Comparison of ENCODE assay signal across 18 cellular contexts in the genomic region with DNA sequence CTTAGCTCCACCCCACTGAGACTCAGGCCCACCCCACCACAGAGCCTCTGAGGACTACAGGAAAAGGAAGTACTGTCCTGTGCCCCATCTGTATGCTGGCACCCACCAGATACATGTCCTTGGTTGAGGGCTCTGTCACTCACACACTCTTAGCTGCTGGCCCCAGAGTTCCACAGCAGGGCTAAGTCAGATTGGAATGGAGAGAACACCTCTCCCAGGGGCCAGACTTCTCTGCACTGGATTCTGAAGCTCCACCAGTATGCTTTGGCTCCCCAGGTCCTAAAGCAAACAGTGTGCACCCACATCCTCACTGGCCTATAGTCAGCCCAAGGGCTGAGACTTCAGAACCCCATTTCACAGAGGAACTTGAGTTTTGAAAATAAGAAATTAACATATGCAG.
"Had no signal": no experiment of that assay in that cellular context is flagged by ENCODE, and none has a peak within 500 bp of the region (broad histone marks: within the 10 kb centered on the region; RNA-seq: fewer than 3 reads in every experiment).

No MANE protein-coding gene starts in this region.

- H3K9me3 ChIP-seq: colonic mucosa, prostate gland, vagina had no signal

- H3K4me1 ChIP-seq: colonic mucosa, parathyroid adenoma, prostate gland, spleen, tibial nerve, vagina had no signal

- DNase-seq: colonic mucosa; dermis blood vessel endothelial cell; effector memory CD4-positive, alpha-beta T cell; hypothalamus; immature natural killer cell; natural killer cell; right cardiac atrium; spleen; stimulated activated CD4-positive, alpha-beta T cell treated with anti-CD3 and anti-CD28 coated beads, Interleukin-4, amount 100 ng/mL, for 4 hours; stimulated activated naive CD8-positive, alpha-beta T cell treated with anti-CD3 and anti-CD28 coated beads, Interleukin-15, Interleukin-2, amounts not matched to agents 100 U/mL and 50 U/mL, for 24 hours had no signal

- H3K27ac ChIP-seq: colonic mucosa, parathyroid adenoma, prostate gland, skin epidermis, spleen, thoracic aorta, tibial nerve, vagina had no signal

- H3K4me3 ChIP-seq: colonic mucosa, lung, prostate gland, skin epidermis, spleen, thoracic aorta, tibial nerve, vagina had no signal

- ATAC-seq: natural killer cell; right cardiac atrium; stimulated activated memory B cell treated with anti-CD40 and anti-IgM and Interleukin-4, amounts not matched to agents 10 μg/mL and 1 μg/mL and 100 μg/mL, for 72 hours; stimulated activated naive CD8-positive, alpha-beta T cell treated with anti-CD3 and anti-CD28 coated beads, Interleukin-15, Interleukin-2, amounts not matched to agents 100 U/mL and 50 U/mL, for 24 hours had no signal

- H3K27me3 ChIP-seq: colonic mucosa, tibial nerve, vagina had no signal

- H3K36me3 ChIP-seq: colonic mucosa, prostate gland, spleen, thoracic aorta, tibial nerve, vagina had no signal
